15 cellular contexts compared by ENCODE assay signal in the genomic region with DNA sequence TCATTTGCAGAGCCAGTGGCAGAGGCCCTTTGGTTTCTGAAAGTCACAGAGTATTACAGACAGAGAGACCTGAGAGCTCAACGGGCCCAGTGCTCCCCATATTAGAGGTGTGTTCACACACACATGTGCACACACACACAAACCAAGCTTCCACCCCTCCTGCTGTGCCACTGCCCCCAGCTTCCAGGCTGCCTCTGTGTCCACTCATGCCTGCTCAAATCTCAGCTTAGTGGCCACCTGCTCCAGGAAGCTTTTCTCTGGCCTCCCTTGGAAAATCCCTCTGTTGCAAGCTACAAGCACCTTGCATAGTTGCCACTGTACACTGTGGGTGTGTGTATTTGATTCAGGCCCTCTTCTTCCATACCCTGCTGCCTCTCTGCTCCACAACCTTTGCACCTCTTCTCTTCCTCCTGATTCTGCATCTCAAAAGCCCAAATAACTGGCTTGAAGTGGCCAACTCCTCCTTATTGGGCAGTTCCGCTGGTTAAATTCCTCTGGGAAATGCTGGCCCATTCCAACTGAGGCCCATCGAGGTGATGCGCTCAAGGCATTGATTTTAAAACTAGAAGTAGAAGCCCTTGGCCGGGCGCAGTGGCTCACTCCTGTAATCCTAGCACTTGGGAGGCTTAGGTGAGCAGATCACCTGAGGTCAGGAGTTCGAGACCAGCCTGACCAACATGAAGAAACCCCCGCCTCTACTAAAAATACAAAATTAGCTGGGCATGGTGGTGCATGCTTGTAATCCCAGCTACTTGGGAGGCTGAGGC.
"Had no signal": no experiment of that assay in that cellular context is flagged by ENCODE, and none has a peak within 500 bp of the region (broad histone marks: within the 10 kb centered on the region; RNA-seq: fewer than 3 reads in every experiment).

No MANE protein-coding gene starts in this region.

- H3K9me3 ChIP-seq: lower lobe of right lung, mucosa of descending colon, thoracic aorta had no signal

- H3K4me3 Mint-ChIP-seq: activated naive CD4-positive, alpha-beta T cell treated with anti-CD3 and anti-CD28 coated beads for 36 hours; activated T-helper 1 cell treated with anti-CD3 and anti-CD28 coated beads, Interleukin-12 subunit alpha, Interleukin-12 subunit beta, Interleukin-2, Interleukin-4 antibody, amounts not matched to agents 30 ng/mL and 10 ng/mL and 1 ng/mL, durations not matched to agents 14 hours and 24 hours and 36 hours; immature natural killer cell; natural killer cell; stimulated activated naive CD8-positive, alpha-beta T cell treated with anti-CD3 and anti-CD28 coated beads, Interleukin-15, Interleukin-2, amounts not matched to agents 100 ng/mL and 50 ng/mL, for 24 hours had no signal

- H3K4me3 ChIP-seq: adrenal gland, lower lobe of right lung, mucosa of descending colon, thoracic aorta had no signal

- H3K27ac Mint-ChIP-seq: activated naive CD4-positive, alpha-beta T cell treated with anti-CD3 and anti-CD28 coated beads for 36 hours; activated T-helper 1 cell treated with anti-CD3 and anti-CD28 coated beads, Interleukin-12 subunit alpha, Interleukin-12 subunit beta, Interleukin-2, Interleukin-4 antibody, amounts not matched to agents 30 ng/mL and 10 ng/mL and 1 ng/mL, durations not matched to agents 14 hours and 24 hours and 36 hours; natural killer cell; stimulated activated naive CD8-positive, alpha-beta T cell treated with anti-CD3 and anti-CD28 coated beads, Interleukin-15, Interleukin-2, amounts not matched to agents 100 ng/mL and 50 ng/mL, for 24 hours had no signal

- H3K9me3 Mint-ChIP-seq: natural killer cell; stimulated activated naive CD8-positive, alpha-beta T cell treated with anti-CD3 and anti-CD28 coated beads, Interleukin-15, Interleukin-2, amounts not matched to agents 100 ng/mL and 50 ng/mL, for 24 hours had no signal

- H3K27me3 ChIP-seq: adrenal gland had no signal

- DNase-seq: activated CD4-positive, alpha-beta T cell treated with anti-CD3 and anti-CD28 coated beads, Interleukin-2, amount 50 U/mL, for 48 hours; activated naive CD4-positive, alpha-beta T cell treated with anti-CD3 and anti-CD28 coated beads for 36 hours; dermis blood vessel endothelial cell; immature natural killer cell; lower lobe of right lung; mucosa of descending colon; natural killer cell; stimulated activated CD4-positive, alpha-beta T cell treated with anti-CD3 and anti-CD28 coated beads, Interleukin-4, amount 100 ng/mL, for 1 hour; T-helper 2 cell had no signal

- H3K27me3 Mint-ChIP-seq: stimulated activated naive CD8-positive, alpha-beta T cell treated with anti-CD3 and anti-CD28 coated beads, Interleukin-15, Interleukin-2, amounts not matched to agents 100 ng/mL and 50 ng/mL, for 24 hours had no signal

- H3K36me3 ChIP-seq: adrenal gland, thoracic aorta had no signal

- H3K27ac ChIP-seq: adrenal gland, lower lobe of right lung, thoracic aorta had no signal

- H3K4me1 ChIP-seq: adrenal gland, lower lobe of right lung had no signal

- ATAC-seq: activated CD4-positive, CD25-positive, alpha-beta regulatory T cell treated with anti-CD3 and anti-CD28 coated beads, Interleukin-2, amount 50 U/mL, for 24 hours; esophagus mucosa; mucosa of descending colon; natural killer cell had no signal
